In genomic region chr2:218896501-218897393, GRCh38 we compare ENCODE assay signal across 9 cellular contexts. TPM values are rescaled to one million over a fixed set of nuclear protein-coding genes. Genes with fewer than 3 reads are reported as not detected.
A peak's percentile ranks its signal among the peaks of the same experiment; 100 is the strongest.
DNase-seq lines count a peak whose midpoint lies in the region; ATAC-seq and TF ChIP-seq lines count a peak whose summit lies in the region.
"Had no signal": no experiment of that assay in that cellular context is flagged by ENCODE, and none has a peak within 500 bp of the region (broad histone marks: within the 10 kb centered on the region; RNA-seq: fewer than 3 reads in every experiment).

No MANE protein-coding gene starts in this region.

- peak; percentile 43; the same call in 1 of the 2 replicates for TF ChIP-seq CTCF in BE2C (IDR thresholded peaks at IDR 0.05; ENCODE audit: low read depth, low read length)

- H3K27ac Mint-ChIP-seq in activated T-cell treated with anti-CD3 and anti-CD28 coated beads, Interleukin-2, amount 50 U/mL, for 72 hours: peak overlapping the region; percentile 60

- H3K4me1 ChIP-seq in BE2C: peaks cover 23% of the 10 kb centered on the region

- no peaks in the 10 kb centered on the region for H3K9me3 ChIP-seq in BE2C

- H3K9me3 Mint-ChIP-seq in activated T-cell treated with anti-CD3 and anti-CD28 coated beads, Interleukin-2, amount 50 U/mL, for 72 hours: no peaks in the 10 kb centered on the region

- H3K4me1 Mint-ChIP-seq in activated T-cell treated with anti-CD3 and anti-CD28 coated beads, Interleukin-2, amount 50 U/mL, for 72 hours (ENCODE audit: low read depth): peaks cover 58% of the 10 kb centered on the region

- ATAC-seq in HG03108 (IDR thresholded peaks at IDR 0.05; ENCODE audit: unreplicated experiment): peak; percentile 49
- ATAC-seq in activated T-cell treated with anti-CD3 and anti-CD28 coated beads, Interleukin-2, amount 50 U/mL, for 72 hours (replicated peaks in 1 of 2): peak; percentile 72

- H3K36me3 Mint-ChIP-seq in activated T-cell treated with anti-CD3 and anti-CD28 coated beads, Interleukin-2, amount 50 U/mL, for 72 hours (ENCODE audit: insufficient read depth in 2 of 2): peaks cover 0 to 3% of the 10 kb centered on the region in 2 donors

- in situ Hi-C loops in GM18951 (cut with MboI; ENCODE audit: low sequenced_read_pairs, unreplicated experiment): no loop called here

- peak; percentile 67 for DNase-seq in BE2C
- peak; percentile 80 for DNase-seq in NK-92 treated with Interleukin-12 subunit alpha and Interleukin-12 subunit beta, amount 100 ng/mL, for 24 hours (lab: John Stamatoyannopoulos, UW)
- DNase-seq in activated T-cell treated with anti-CD3 and anti-CD28 coated beads, Interleukin-2, amount 50 U/mL, for 72 hours: peak; percentile 91 to 94
- DNase-seq in islet precursor cell: peak; percentile 93
- DNase-seq in stimulated activated CD8-positive, alpha-beta memory T cell treated with anti-CD3 and anti-CD28 coated beads, Interleukin-12 subunit alpha, Interleukin-12 subunit beta, amount 100 ng/mL, for 4 hours (ENCODE audit: low read depth): peak; percentile 78
- DNase-seq in NCI-H2029 treated with DMSO at 0.1 percent for 48 hours (lab: John Stamatoyannopoulos, UW): no peak

- peak overlapping the region; percentile 73 to 84 for H3K4me3 Mint-ChIP-seq in activated T-cell treated with anti-CD3 and anti-CD28 coated beads, Interleukin-2, amount 50 U/mL, for 72 hours

- peaks cover 14% of the 10 kb centered on the region for H3K27me3 ChIP-seq in BE2C

- peak; percentile 56 for TF ChIP-seq POLR2A in GM18951 (IDR thresholded peaks at IDR 0.05; ENCODE audit: extremely low read depth, insufficient read depth, insufficient read length)

- peak overlapping the region; percentile 62 for H3K4me3 ChIP-seq in BE2C (ENCODE audit: low read depth, low read length)

- no peaks in the 10 kb centered on the region for H3K36me3 ChIP-seq in BE2C

- peaks cover 43% of the 10 kb centered on the region for H3K27me3 Mint-ChIP-seq in activated T-cell treated with anti-CD3 and anti-CD28 coated beads, Interleukin-2, amount 50 U/mL, for 72 hours (ENCODE audit: low read depth)

RNA-seq across cellular contexts. Expression of gene WNT10A, which starts 16.1 kb away (rescaled TPM):
- polyA plus RNA-seq in BE2C (2012; ENCODE audit: insufficient read depth, insufficient read length, low read depth): 8.7 TPM
- total RNA-seq in activated T-cell treated with anti-CD3 and anti-CD28 coated beads, Interleukin-2, amount 50 U/mL, for 72 hours: 1 to 10 TPM; 3.4 to 8.6 TPM
- total RNA-seq: right cardiac atrium had no signal
- polyA plus RNA-seq: right cardiac atrium had no signal

RNA-seq across cellular contexts. Expression of gene WNT6, which starts 37.1 kb away (rescaled TPM):
- polyA plus RNA-seq in BE2C (2012; ENCODE audit: insufficient read depth, insufficient read length, low read depth): 103 TPM
- total RNA-seq in activated T-cell treated with anti-CD3 and anti-CD28 coated beads, Interleukin-2, amount 50 U/mL, for 72 hours: under 1 TPM; 0.19 TPM
